ENCODE assay signal across 1 cellular context in genomic region chr11:63841554-63841953, GRCh38.
TF ChIP-seq lines count a peak whose summit lies in the region.

No MANE protein-coding gene starts in this region.

TF ChIP-seq in K562, 482 proteins besides CTCF, POLR2A, EP300 and RAD21 (continued from another document):
- TF ChIP-seq PCBP1 (IDR thresholded peaks at IDR 0.05; ENCODE audit: low read depth, low read length, poor library complexity, severe bottlenecking) (no peak), KAT8 (IDR thresholded peaks at IDR 0.05; ENCODE audit: low read depth) (no peak), ZNF766 (CRISPR knock-in tag; conservative IDR thresholded peaks at IDR 0.05) (no peak), SMAD2 (IDR thresholded peaks at IDR 0.05; ENCODE audit: low read depth, low read length) (no peak), ZNF212 (CRISPR knock-in tag; IDR thresholded peaks at IDR 0.05) (no peak)
